In the genomic region with DNA sequence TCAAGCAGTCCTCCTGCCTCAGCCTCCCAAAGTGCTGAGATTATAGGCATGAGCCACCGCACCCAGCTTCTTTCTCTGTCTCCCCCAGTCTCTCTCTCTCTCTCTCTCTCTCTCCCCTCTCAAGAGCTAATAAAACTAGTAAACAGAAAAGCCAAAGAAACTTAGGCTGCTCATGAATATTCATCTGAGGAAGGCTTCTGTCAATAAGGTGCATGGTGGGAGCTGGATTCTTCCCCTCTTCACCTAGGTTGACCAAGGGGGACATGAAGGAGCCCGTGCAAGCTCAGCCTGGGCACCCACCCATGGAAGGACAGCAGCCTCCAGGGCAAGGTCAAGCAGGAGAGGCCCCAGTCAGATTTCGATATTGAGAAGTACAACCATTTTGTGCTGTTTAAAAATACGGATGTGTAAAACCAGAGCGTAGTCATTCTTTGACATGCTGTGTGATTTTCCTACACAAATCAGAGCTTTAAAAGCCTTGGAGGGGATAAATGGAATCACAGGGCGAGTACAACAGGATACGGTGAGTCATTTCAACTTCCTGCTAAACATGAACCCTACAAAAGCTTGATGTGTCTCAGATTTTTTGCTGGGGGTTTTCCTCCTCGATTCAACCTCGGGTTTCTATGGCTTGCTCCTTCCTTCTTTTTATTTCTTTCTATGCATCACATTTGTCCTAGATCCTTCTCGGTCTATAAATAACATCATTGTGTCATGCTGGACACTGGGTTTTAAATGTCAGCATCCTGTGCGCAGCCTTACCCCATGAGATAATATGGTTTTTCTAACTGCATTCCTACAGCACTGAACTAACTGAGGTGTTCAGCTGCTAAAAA, we compare ENCODE assay signal across 8 cellular contexts.
DNase-seq lines count a peak whose midpoint lies in the region; ATAC-seq, FAIRE-seq and TF ChIP-seq lines count a peak whose summit lies in the region.

No MANE protein-coding gene starts in this region.

- H3K4me1 ChIP-seq in endothelial cell of umbilical vein (ENCODE audit: control insufficient read depth, extremely low read depth, insufficient read depth, low read length) (peaks cover 37% of the 10 kb centered on the region), small intestine (ENCODE audit: control insufficient read depth in 2 of 2, insufficient read depth in 1 of 2, low read depth in 1 of 2, low read length in 1 of 2) (peaks cover 3 to 4% of the 10 kb centered on the region in 2 donors)

- TF ChIP-seq CTCF in endothelial cell of umbilical vein (IDR thresholded peaks at IDR 0.05; ENCODE audit: extremely low read depth in 1 of 2, insufficient read depth in 1 of 2, low read depth in 1 of 2, low read length in 2 of 2) = no peak

- POLR2A ChIA-PET in endothelial cell of umbilical vein (lab: Charles Lee) = no interaction called here

- H2AFZ ChIP-seq in endothelial cell of umbilical vein (ENCODE audit: low read depth, low read length) = peak overlapping the region; percentile 21

- peak overlapping the region; percentile 38 for H3K4me2 ChIP-seq in endothelial cell of umbilical vein (ENCODE audit: insufficient read depth, low read length)

- peak overlapping the region; percentile 49 for H3K27ac ChIP-seq in endothelial cell of umbilical vein (ENCODE audit: insufficient read depth, low read depth, low read length)
- H3K27ac ChIP-seq in small intestine (ENCODE audit: low read depth in 1 of 2, low read length in 1 of 2) = peak overlapping the region in 1 of 2 donors; percentile 85

- DNase-seq in stimulated activated CD4-positive, alpha-beta T cell treated with anti-CD3 and anti-CD28 coated beads, Interleukin-15, amount 100 ng/mL, for 24 hours = peak; percentile 34
- no peak for DNase-seq in stimulated activated CD4-positive, alpha-beta T cell treated with anti-CD3 and anti-CD28 coated beads, Interleukin-4, amount 100 ng/mL, for 1 hour
- DNase-seq in SW 1271 (lab: John Stamatoyannopoulos, UW) (peak; percentile 20 to 78), endothelial cell of umbilical vein (ENCODE audit: low read depth, low spot score) (peak; percentile 88), pons (ENCODE audit: low spot score) (peak; percentile 44), small intestine (no peak)

- peaks cover 0 to 3% of the 10 kb centered on the region in 2 experiments for H3K27me3 ChIP-seq in endothelial cell of umbilical vein (ENCODE audit: control insufficient read depth in 2 of 2, insufficient read depth in 2 of 2, low read length in 2 of 2)
- no peaks in the 10 kb centered on the region for H3K27me3 ChIP-seq in small intestine (ENCODE audit: control insufficient read depth in 2 of 2, insufficient read depth in 2 of 2, low read length in 2 of 2)

- WGBS in small intestine, 3 donors = 50 to 72% (median 60%) methylated on average over 11 of the region's 11 CpGs

- FAIRE-seq in endothelial cell of umbilical vein (lab: Jason Lieb, UNC) = peak; percentile 99
- FAIRE-seq in small intestine (lab: Jason Lieb, UNC) = no peak

- TSS peak; percentile 70 for BruUV-seq in endothelial cell of umbilical vein (replicated peaks; lab: Mats Ljungman, UMichigan)

- peak overlapping the region; percentile 33 for H3K9ac ChIP-seq in endothelial cell of umbilical vein (replicated peaks; ENCODE audit: extremely low read depth, insufficient read depth, low read length)

- H3K4me3 ChIP-seq in endothelial cell of umbilical vein (replicated peaks in 1 of 3; ENCODE audit: insufficient read depth in 1 of 3, low read depth in 1 of 3, low read length in 3 of 3) (no peak overlapping the region), small intestine (ENCODE audit: low read depth in 1 of 2, low read length in 2 of 2) (no peak overlapping the region)

- TF ChIP-seq POLR2A in endothelial cell of umbilical vein (IDR thresholded peaks at IDR 0.05; ENCODE audit: low read depth, low read length) = no peak

- ATAC-seq in HG02973 (IDR thresholded peaks at IDR 0.05; ENCODE audit: unreplicated experiment) = peak; percentile 47
- no peak for ATAC-seq in HG03025 (IDR thresholded peaks at IDR 0.05; ENCODE audit: low FRiP score, unreplicated experiment)

- H3K9me3 ChIP-seq in endothelial cell of umbilical vein (replicated peaks; ENCODE audit: control insufficient read depth, insufficient read depth, low read length) (no peaks in the 10 kb centered on the region), small intestine (ENCODE audit: control insufficient read depth, low read depth) (no peaks in the 10 kb centered on the region)

- H3K36me3 ChIP-seq in endothelial cell of umbilical vein (ENCODE audit: control insufficient read depth in 2 of 2, extremely low read depth in 1 of 2, insufficient read depth in 2 of 2, low read length in 2 of 2) = no peaks in the 10 kb centered on the region
- no peaks in the 10 kb centered on the region for H3K36me3 ChIP-seq in small intestine (ENCODE audit: control insufficient read depth in 2 of 2, insufficient read depth in 2 of 2, low read length in 2 of 2)

- dilution Hi-C loops in endothelial cell of umbilical vein (cut with MboI; ENCODE audit: extremely low pct_ligation_motif_present, low sequenced_read_pairs) = no loop called here

- CTCF ChIA-PET in endothelial cell of umbilical vein (lab: Charles Lee) = interaction anchor here (1.0 to 2.4 kb wide), 3 partner anchors 8 to 513 kb away, joined by 3 to 12 read pairs (median 5); no protein-coding TSS in a partner anchor

- no peaks in the 10 kb centered on the region for H4K20me1 ChIP-seq in endothelial cell of umbilical vein (replicated peaks; ENCODE audit: control insufficient read depth, extremely low read depth, insufficient read depth, low read length)

- intact Hi-C loops in endothelial cell of umbilical vein (cut with micrococcal nuclease) = loop anchor here (2.0 to 10.0 kb wide), 3 partner anchors 515 to 666 kb away; no protein-coding TSS in a partner anchor

- no peaks in the 10 kb centered on the region for H3K9me1 ChIP-seq in endothelial cell of umbilical vein (replicated peaks; ENCODE audit: control insufficient read depth, extremely low read depth, insufficient read depth, low read length)

- no peaks in the 10 kb centered on the region for H3K79me2 ChIP-seq in endothelial cell of umbilical vein (ENCODE audit: control insufficient read depth, insufficient read depth, low read length)

TF ChIP-seq in endothelial cell of umbilical vein, 7 proteins besides CTCF, POLR2A, EP300 and RAD21:
- TF ChIP-seq FOS (IDR thresholded peaks at IDR 0.05; ENCODE audit: borderline replicate concordance, insufficient read depth, low read length) (peak; percentile 61), EZH2 (IDR thresholded peaks at IDR 0.05; ENCODE audit: borderline replicate concordance, low read depth, low read length, severe bottlenecking) (no peak), MAX (IDR thresholded peaks at IDR 0.05; ENCODE audit: insufficient read depth, insufficient read length) (no peak), POLR2AphosphoS5 (IDR thresholded peaks at IDR 0.05; ENCODE audit: insufficient read depth, low read depth, low read length) (no peak), GATA2 (IDR thresholded peaks at IDR 0.05; ENCODE audit: insufficient read depth, insufficient read length, low read depth, low read length) (no peak), JUN (IDR thresholded peaks at IDR 0.05; ENCODE audit: borderline replicate concordance, insufficient read depth, insufficient read length, low read depth) (peak; percentile 97), MYC (IDR thresholded peaks at IDR 0.05; ENCODE audit: low read depth, low read length) (no peak)

Comparison
In these comparisons a context has a peak if more than half of its experiments do, and no peak if none do; other contexts are left out.
1. DNase-seq: peak in stimulated activated CD4-positive, alpha-beta T cell treated with anti-CD3 and anti-CD28 coated beads, Interleukin-15, amount 100 ng/mL, for 24 hours (single experiment), SW 1271 (2 of 2), endothelial cell of umbilical vein (single experiment) and pons (single experiment); none in stimulated activated CD4-positive, alpha-beta T cell treated with anti-CD3 and anti-CD28 coated beads, Interleukin-4, amount 100 ng/mL, for 1 hour (single experiment) and small intestine (single experiment).